ENCODE assay signal across 8 cellular contexts in the genomic region with DNA sequence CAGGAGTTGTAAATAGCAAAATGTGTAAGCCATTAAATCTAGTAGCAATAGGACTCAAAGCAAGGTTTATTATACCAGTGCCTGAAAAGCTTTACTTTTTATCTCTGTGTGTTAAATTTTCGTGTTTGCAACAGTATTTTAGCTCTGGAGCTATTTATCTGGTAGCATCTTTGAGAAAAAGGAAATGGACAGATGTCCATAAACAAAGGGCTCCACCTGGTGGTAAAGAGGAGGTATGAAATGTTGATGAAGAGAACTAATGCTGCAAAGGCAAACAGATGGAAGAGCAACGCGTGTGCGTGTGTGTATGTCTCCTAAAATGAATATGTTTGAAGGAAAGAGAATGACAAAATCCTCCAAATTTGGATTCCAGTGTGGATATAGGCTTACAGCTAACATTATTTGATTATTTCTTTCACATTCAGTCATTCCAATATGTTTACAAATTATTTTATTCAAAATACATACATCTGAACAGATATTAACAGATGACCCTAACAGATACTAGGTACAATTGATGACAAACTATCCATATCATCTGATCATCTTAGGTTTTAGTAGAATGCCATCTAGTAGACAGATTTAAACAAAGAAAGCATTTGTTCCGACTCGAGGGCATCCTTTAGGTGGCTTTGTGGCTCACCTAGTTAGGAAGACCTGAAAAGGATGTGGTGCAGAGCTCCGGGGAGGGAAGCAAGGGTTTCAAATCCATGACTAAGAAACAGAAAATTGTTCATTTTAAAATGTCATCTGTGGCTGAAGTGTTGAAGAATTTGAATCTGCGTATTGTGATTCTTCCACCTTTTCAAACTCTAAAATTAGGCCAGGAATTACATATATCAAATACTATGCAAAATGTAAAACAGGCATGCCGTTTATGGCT.
A peak's percentile ranks its signal among the peaks of the same experiment; 100 is the strongest.
DNase-seq lines count a peak whose midpoint lies in the region; ATAC-seq and TF ChIP-seq lines count a peak whose summit lies in the region.

No MANE protein-coding gene starts in this region.

- POLR2A ChIA-PET in WTC11 (lab: Charles Lee) = no interaction called here

- ATAC-seq in HG03025 (IDR thresholded peaks at IDR 0.05; ENCODE audit: low FRiP score, unreplicated experiment) (peak; percentile 69), WTC11 (peak; percentile 29), HG02852 (IDR thresholded peaks at IDR 0.05; ENCODE audit: unreplicated experiment) (no peak)
- peak; percentile 95 for ATAC-seq in stimulated activated effector memory CD8-positive, alpha-beta T cell treated with anti-CD3 and anti-CD28 coated beads, Interleukin-12 subunit alpha, Interleukin-12 subunit beta, amount 100 ng/mL, for 72 hours

- H3K36me3 Mint-ChIP-seq in WTC11 = no peaks in the 10 kb centered on the region
- H3K36me3 Mint-ChIP-seq in stimulated activated effector memory CD8-positive, alpha-beta T cell treated with anti-CD3 and anti-CD28 coated beads, Interleukin-12 subunit alpha, Interleukin-12 subunit beta, amount 100 ng/mL, for 72 hours = no peaks in the 10 kb centered on the region

- CTCF ChIA-PET in WTC11 (lab: Charles Lee) = interaction anchor here (0.6 to 4.1 kb wide), 40 partner anchors 9 to 574 kb away, joined by 3 to 39 read pairs (median 4); a partner anchor contains a TSS

- H3K27me3 Mint-ChIP-seq in WTC11 (ENCODE audit: low read depth) = peaks cover 25% of the 10 kb centered on the region

- no peaks in the 10 kb centered on the region for H3K36me3 ChIP-seq in left ventricle myocardium inferior

- DNase-seq in A172 (ENCODE audit: low spot score) = peak; percentile 72
- peak; percentile 19 for DNase-seq in GF-D8 (lab: John Stamatoyannopoulos, UW)
- DNase-seq in NCI-H2171 treated with DMSO at 0.1 percent for 48 hours (lab: John Stamatoyannopoulos, UW) = peak; percentile 91
- no peak for DNase-seq in WTC11 (ENCODE audit: low spot score)
- no peak for DNase-seq in left ventricle myocardium inferior
- DNase-seq in stimulated activated effector memory CD8-positive, alpha-beta T cell treated with anti-CD3 and anti-CD28 coated beads, Interleukin-12 subunit alpha, Interleukin-12 subunit beta, amount 100 ng/mL, for 72 hours (ENCODE audit: low spot score in 2 of 2) = no peak

- peaks cover 71% of the 10 kb centered on the region for H3K27me3 ChIP-seq in left ventricle myocardium inferior (ENCODE audit: low read depth)

- H3K4me1 ChIP-seq in left ventricle myocardium inferior = peaks cover 5% of the 10 kb centered on the region

- H3K27ac ChIP-seq in left ventricle myocardium inferior (replicated peaks) = no peak overlapping the region

- no peak overlapping the region for H3K4me3 ChIP-seq in left ventricle myocardium inferior

- peaks cover 45% of the 10 kb centered on the region for H3K4me1 Mint-ChIP-seq in WTC11
- H3K4me1 Mint-ChIP-seq in stimulated activated effector memory CD8-positive, alpha-beta T cell treated with anti-CD3 and anti-CD28 coated beads, Interleukin-12 subunit alpha, Interleukin-12 subunit beta, amount 100 ng/mL, for 72 hours = peaks cover 11% of the 10 kb centered on the region

- H3K27ac Mint-ChIP-seq in WTC11 = no peak overlapping the region
- H3K27ac Mint-ChIP-seq in stimulated activated effector memory CD8-positive, alpha-beta T cell treated with anti-CD3 and anti-CD28 coated beads, Interleukin-12 subunit alpha, Interleukin-12 subunit beta, amount 100 ng/mL, for 72 hours = no peak overlapping the region

- H3K9me3 ChIP-seq in left ventricle myocardium inferior (replicated peaks) = no peaks in the 10 kb centered on the region

- intact Hi-C loops in left ventricle myocardium inferior (cut with micrococcal nuclease) = loop anchor here (5.0 to 10.0 kb wide), 3 partner anchors 162 to 510 kb away; no protein-coding TSS in a partner anchor

- no peak overlapping the region for H3K4me3 Mint-ChIP-seq in WTC11
- no peak overlapping the region for H3K4me3 Mint-ChIP-seq in stimulated activated effector memory CD8-positive, alpha-beta T cell treated with anti-CD3 and anti-CD28 coated beads, Interleukin-12 subunit alpha, Interleukin-12 subunit beta, amount 100 ng/mL, for 72 hours

- no peaks in the 10 kb centered on the region for H3K9me3 Mint-ChIP-seq in WTC11
- H3K9me3 Mint-ChIP-seq in stimulated activated effector memory CD8-positive, alpha-beta T cell treated with anti-CD3 and anti-CD28 coated beads, Interleukin-12 subunit alpha, Interleukin-12 subunit beta, amount 100 ng/mL, for 72 hours = no peaks in the 10 kb centered on the region

- TF ChIP-seq CTCF in WTC11 (IDR thresholded peaks at IDR 0.05) = peak; percentile 74; the same call in 1 of the 2 replicates
- peak; percentile 85 for TF ChIP-seq CTCF in left ventricle myocardium inferior (IDR thresholded peaks at IDR 0.05; ENCODE audit: borderline replicate concordance)

TF ChIP-seq in WTC11, 78 proteins besides CTCF, POLR2A, EP300 and RAD21:
- TF ChIP-seq JAZF1 (CRISPR knock-in tag; IDR thresholded peaks at IDR 0.05) (no peak), ZNF317 (CRISPR knock-in tag; IDR thresholded peaks at IDR 0.05; ENCODE audit: borderline replicate concordance, low read depth) (no peak), NR2C2 (CRISPR knock-in tag; IDR thresholded peaks at IDR 0.05) (no peak), ZNF416 (CRISPR knock-in tag; IDR thresholded peaks at IDR 0.05) (no peak), NFE2L1 (CRISPR knock-in tag; IDR thresholded peaks at IDR 0.05) (no peak), SP1 (CRISPR knock-in tag; conservative IDR thresholded peaks at IDR 0.05) (no peak), PRRX2 (CRISPR knock-in tag; IDR thresholded peaks at IDR 0.05) (no peak), GTF2I (CRISPR knock-in tag; conservative IDR thresholded peaks at IDR 0.05) (no peak), OVOL2 (CRISPR knock-in tag; IDR thresholded peaks at IDR 0.05; ENCODE audit: borderline replicate concordance) (no peak)
- TF ChIP-seq, protein P1, sequence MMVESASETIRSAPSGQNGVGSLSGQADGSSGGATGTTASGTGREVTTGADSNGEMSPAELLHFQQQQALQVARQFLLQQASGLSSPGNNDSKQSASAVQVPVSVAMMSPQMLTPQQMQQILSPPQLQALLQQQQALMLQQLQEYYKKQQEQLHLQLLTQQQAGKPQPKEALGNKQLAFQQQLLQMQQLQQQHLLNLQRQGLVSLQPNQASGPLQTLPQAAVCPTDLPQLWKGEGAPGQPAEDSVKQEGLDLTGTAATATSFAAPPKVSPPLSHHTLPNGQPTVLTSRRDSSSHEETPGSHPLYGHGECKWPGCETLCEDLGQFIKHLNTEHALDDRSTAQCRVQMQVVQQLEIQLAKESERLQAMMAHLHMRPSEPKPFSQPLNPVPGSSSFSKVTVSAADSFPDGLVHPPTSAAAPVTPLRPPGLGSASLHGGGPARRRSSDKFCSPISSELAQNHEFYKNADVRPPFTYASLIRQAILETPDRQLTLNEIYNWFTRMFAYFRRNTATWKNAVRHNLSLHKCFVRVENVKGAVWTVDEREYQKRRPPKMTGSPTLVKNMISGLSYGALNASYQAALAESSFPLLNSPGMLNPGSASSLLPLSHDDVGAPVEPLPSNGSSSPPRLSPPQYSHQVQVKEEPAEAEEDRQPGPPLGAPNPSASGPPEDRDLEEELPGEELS (CRISPR knock-in tag; IDR thresholded peaks at IDR 0.05) = no peak
- TF ChIP-seq, protein P2, sequence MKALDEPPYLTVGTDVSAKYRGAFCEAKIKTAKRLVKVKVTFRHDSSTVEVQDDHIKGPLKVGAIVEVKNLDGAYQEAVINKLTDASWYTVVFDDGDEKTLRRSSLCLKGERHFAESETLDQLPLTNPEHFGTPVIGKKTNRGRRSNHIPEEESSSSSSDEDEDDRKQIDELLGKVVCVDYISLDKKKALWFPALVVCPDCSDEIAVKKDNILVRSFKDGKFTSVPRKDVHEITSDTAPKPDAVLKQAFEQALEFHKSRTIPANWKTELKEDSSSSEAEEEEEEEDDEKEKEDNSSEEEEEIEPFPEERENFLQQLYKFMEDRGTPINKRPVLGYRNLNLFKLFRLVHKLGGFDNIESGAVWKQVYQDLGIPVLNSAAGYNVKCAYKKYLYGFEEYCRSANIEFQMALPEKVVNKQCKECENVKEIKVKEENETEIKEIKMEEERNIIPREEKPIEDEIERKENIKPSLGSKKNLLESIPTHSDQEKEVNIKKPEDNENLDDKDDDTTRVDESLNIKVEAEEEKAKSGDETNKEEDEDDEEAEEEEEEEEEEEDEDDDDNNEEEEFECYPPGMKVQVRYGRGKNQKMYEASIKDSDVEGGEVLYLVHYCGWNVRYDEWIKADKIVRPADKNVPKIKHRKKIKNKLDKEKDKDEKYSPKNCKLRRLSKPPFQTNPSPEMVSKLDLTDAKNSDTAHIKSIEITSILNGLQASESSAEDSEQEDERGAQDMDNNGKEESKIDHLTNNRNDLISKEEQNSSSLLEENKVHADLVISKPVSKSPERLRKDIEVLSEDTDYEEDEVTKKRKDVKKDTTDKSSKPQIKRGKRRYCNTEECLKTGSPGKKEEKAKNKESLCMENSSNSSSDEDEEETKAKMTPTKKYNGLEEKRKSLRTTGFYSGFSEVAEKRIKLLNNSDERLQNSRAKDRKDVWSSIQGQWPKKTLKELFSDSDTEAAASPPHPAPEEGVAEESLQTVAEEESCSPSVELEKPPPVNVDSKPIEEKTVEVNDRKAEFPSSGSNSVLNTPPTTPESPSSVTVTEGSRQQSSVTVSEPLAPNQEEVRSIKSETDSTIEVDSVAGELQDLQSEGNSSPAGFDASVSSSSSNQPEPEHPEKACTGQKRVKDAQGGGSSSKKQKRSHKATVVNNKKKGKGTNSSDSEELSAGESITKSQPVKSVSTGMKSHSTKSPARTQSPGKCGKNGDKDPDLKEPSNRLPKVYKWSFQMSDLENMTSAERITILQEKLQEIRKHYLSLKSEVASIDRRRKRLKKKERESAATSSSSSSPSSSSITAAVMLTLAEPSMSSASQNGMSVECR (CRISPR knock-in tag; IDR thresholded peaks at IDR 0.05; ENCODE audit: borderline replicate concordance) = no peak

Comparison
In these comparisons a context has a peak if more than half of its experiments do, and no peak if none do; other contexts are left out.
1. DNase-seq: peak in A172 (single experiment), GF-D8 (single experiment) and NCI-H2171 treated with DMSO at 0.1 percent for 48 hours (single experiment); none in WTC11 (single experiment), left ventricle myocardium inferior (single experiment) and stimulated activated effector memory CD8-positive, alpha-beta T cell treated with anti-CD3 and anti-CD28 coated beads, Interleukin-12 subunit alpha, Interleukin-12 subunit beta, amount 100 ng/mL, for 72 hours (0 of 2).